In the genomic region with DNA sequence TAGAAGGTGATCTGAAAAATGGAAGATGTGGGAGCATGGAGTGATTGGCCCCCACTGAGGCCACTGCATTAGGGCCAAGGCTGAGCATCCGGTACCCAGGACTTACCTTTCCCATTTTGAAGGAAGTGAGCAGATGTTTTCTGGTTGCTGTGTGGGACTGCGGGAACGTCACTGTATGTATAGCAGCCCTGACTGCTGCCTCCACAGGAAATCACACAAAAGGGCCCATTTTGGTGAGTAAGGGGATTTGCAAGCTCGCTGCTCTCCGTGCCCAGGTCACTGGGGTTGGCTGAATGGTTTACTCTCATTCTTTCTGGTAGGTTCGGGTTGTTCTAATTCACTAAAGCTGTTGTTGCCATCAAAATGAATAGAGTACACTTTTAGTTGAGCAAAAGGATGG, we compare ENCODE assay signal across 2 cellular contexts.
TF ChIP-seq lines count a peak whose summit lies in the region.

A gene with protein sequence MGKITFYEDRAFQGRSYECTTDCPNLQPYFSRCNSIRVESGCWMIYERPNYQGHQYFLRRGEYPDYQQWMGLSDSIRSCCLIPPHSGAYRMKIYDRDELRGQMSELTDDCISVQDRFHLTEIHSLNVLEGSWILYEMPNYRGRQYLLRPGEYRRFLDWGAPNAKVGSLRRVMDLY (minus strand): TSS at position 153 of the 400 bp plus-strand sequence. CDS start 38 bp downstream, at position 115.

TF ChIP-seq in GM23338, 12 proteins besides CTCF, POLR2A, EP300 and RAD21 (continues in another document):
- TF ChIP-seq, protein P1, sequence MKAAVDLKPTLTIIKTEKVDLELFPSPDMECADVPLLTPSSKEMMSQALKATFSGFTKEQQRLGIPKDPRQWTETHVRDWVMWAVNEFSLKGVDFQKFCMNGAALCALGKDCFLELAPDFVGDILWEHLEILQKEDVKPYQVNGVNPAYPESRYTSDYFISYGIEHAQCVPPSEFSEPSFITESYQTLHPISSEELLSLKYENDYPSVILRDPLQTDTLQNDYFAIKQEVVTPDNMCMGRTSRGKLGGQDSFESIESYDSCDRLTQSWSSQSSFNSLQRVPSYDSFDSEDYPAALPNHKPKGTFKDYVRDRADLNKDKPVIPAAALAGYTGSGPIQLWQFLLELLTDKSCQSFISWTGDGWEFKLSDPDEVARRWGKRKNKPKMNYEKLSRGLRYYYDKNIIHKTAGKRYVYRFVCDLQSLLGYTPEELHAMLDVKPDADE (IDR thresholded peaks at IDR 0.05), result no peak
- TF ChIP-seq JUNB (IDR thresholded peaks at IDR 0.05; ENCODE audit: unreplicated experiment) (no peak), STAT1 (IDR thresholded peaks at IDR 0.05; ENCODE audit: unreplicated experiment) (no peak), EZH2 (IDR thresholded peaks at IDR 0.05; ENCODE audit: low read depth, unreplicated experiment) (no peak), NANOG (IDR thresholded peaks at IDR 0.05; ENCODE audit: borderline replicate concordance) (no peak), EZH2phosphoT487 (IDR thresholded peaks at IDR 0.05; ENCODE audit: unreplicated experiment) (no peak), ZNF114 (CRISPR knock-in tag; IDR thresholded peaks at IDR 0.05) (no peak)
- TF ChIP-seq, protein P2, sequence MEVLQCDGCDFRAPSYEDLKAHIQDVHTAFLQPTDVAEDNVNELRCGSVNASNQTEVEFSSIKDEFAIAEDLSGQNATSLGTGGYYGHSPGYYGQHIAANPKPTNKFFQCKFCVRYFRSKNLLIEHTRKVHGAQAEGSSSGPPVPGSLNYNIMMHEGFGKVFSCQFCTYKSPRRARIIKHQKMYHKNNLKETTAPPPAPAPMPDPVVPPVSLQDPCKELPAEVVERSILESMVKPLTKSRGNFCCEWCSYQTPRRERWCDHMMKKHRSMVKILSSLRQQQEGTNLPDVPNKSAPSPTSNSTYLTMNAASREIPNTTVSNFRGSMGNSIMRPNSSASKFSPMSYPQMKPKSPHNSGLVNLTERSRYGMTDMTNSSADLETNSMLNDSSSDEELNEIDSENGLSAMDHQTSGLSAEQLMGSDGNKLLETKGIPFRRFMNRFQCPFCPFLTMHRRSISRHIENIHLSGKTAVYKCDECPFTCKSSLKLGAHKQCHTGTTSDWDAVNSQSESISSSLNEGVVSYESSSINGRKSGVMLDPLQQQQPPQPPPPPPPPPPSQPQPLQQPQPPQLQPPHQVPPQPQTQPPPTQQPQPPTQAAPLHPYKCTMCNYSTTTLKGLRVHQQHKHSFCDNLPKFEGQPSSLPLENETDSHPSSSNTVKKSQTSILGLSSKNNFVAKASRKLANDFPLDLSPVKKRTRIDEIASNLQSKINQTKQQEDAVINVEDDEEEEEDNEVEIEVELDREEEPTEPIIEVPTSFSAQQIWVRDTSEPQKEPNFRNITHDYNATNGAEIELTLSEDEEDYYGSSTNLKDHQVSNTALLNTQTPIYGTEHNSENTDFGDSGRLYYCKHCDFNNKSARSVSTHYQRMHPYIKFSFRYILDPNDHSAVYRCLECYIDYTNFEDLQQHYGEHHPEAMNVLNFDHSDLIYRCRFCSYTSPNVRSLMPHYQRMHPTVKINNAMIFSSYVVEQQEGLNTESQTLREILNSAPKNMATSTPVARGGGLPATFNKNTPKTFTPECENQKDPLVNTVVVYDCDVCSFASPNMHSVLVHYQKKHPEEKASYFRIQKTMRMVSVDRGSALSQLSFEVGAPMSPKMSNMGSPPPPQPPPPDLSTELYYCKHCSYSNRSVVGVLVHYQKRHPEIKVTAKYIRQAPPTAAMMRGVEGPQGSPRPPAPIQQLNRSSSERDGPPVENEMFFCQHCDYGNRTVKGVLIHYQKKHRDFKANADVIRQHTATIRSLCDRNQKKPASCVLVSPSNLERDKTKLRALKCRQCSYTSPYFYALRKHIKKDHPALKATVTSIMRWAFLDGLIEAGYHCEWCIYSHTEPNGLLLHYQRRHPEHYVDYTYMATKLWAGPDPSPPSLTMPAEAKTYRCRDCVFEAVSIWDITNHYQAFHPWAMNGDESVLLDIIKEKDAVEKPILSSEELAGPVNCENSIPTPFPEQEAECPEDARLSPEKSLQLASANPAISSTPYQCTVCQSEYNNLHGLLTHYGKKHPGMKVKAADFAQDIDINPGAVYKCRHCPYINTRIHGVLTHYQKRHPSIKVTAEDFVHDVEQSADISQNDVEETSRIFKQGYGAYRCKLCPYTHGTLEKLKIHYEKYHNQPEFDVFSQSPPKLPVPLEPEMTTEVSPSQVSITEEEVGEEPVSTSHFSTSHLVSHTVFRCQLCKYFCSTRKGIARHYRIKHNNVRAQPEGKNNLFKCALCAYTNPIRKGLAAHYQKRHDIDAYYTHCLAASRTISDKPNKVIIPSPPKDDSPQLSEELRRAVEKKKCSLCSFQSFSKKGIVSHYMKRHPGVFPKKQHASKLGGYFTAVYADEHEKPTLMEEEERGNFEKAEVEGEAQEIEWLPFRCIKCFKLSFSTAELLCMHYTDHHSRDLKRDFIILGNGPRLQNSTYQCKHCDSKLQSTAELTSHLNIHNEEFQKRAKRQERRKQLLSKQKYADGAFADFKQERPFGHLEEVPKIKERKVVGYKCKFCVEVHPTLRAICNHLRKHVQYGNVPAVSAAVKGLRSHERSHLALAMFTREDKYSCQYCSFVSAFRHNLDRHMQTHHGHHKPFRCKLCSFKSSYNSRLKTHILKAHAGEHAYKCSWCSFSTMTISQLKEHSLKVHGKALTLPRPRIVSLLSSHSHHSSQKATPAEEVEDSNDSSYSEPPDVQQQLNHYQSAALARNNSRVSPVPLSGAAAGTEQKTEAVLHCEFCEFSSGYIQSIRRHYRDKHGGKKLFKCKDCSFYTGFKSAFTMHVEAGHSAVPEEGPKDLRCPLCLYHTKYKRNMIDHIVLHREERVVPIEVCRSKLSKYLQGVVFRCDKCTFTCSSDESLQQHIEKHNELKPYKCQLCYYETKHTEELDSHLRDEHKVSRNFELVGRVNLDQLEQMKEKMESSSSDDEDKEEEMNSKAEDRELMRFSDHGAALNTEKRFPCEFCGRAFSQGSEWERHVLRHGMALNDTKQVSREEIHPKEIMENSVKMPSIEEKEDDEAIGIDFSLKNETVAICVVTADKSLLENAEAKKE (CRISPR knock-in tag; IDR thresholded peaks at IDR 0.05), result no peak
- TF ChIP-seq, protein P3, sequence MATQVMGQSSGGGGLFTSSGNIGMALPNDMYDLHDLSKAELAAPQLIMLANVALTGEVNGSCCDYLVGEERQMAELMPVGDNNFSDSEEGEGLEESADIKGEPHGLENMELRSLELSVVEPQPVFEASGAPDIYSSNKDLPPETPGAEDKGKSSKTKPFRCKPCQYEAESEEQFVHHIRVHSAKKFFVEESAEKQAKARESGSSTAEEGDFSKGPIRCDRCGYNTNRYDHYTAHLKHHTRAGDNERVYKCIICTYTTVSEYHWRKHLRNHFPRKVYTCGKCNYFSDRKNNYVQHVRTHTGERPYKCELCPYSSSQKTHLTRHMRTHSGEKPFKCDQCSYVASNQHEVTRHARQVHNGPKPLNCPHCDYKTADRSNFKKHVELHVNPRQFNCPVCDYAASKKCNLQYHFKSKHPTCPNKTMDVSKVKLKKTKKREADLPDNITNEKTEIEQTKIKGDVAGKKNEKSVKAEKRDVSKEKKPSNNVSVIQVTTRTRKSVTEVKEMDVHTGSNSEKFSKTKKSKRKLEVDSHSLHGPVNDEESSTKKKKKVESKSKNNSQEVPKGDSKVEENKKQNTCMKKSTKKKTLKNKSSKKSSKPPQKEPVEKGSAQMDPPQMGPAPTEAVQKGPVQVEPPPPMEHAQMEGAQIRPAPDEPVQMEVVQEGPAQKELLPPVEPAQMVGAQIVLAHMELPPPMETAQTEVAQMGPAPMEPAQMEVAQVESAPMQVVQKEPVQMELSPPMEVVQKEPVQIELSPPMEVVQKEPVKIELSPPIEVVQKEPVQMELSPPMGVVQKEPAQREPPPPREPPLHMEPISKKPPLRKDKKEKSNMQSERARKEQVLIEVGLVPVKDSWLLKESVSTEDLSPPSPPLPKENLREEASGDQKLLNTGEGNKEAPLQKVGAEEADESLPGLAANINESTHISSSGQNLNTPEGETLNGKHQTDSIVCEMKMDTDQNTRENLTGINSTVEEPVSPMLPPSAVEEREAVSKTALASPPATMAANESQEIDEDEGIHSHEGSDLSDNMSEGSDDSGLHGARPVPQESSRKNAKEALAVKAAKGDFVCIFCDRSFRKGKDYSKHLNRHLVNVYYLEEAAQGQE (IDR thresholded peaks at IDR 0.05; ENCODE audit: unreplicated experiment), result no peak

TF ChIP-seq in H1, 55 proteins besides CTCF, POLR2A, EP300 and RAD21:
- no peak for TF ChIP-seq CEBPB (IDR thresholded peaks at IDR 0.05; ENCODE audit: low read depth, low read length)
